17 cellular contexts compared by ENCODE assay signal in the genomic region with DNA sequence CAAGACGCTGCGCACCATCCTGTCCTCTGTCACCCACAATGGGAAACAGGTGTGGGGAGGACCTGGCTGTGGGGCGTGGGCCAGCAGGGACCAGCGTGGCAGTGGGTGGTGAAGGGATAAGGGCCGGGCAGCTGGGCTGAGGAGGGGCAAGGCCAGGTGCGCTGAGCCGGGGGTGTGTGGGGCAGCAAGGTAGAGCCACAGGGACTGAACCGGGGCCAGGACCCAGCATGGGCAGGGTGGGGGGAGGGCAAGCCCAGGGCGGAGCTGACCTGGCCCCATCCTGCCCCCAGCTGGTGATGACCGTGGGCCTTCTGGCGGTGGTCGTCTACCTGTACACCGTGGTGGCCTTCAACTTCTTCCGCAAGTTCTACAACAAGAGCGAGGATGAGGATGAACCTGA. TPM values are rescaled to one million over a fixed set of nuclear protein-coding genes. Genes with fewer than 3 reads are reported as not detected.
DNase-seq lines count a peak whose midpoint lies in the region; ATAC-seq and TF ChIP-seq lines count a peak whose summit lies in the region.
"Had no signal": no experiment of that assay in that cellular context is flagged by ENCODE, and none has a peak within 500 bp of the region (broad histone marks: within the 10 kb centered on the region; RNA-seq: fewer than 3 reads in every experiment).

No MANE protein-coding gene starts in this region.

- no peak overlapping the region for H3K9ac ChIP-seq in SK-N-SH

- WGBS in SK-N-SH (ENCODE audit: low lambda C conversion rate) = 83% methylated on average over 15 of the region's 15 CpGs

- ATAC-seq in SK-N-SH treated with all-trans-retinoic acid at 6 μM for 48 hours (no peak), HG03097 (IDR thresholded peaks at IDR 0.05; ENCODE audit: low FRiP score, unreplicated experiment) (no peak)
- ATAC-seq in stimulated activated memory B cell treated with anti-CD40 and anti-IgM and Interleukin-4, amounts not matched to agents 10 μg/mL and 1 μg/mL and 100 μg/mL, for 72 hours = no peak
- ATAC-seq: A549, GM23338, HCT116 had no signal

- no peak for TF ChIP-seq EP300 in SK-N-SH (IDR thresholded peaks at IDR 0.05; ENCODE audit: borderline replicate concordance in 1 of 2, low read depth in 1 of 2, low read length in 1 of 2)

- DNase-seq in SK-N-SH (peak; percentile 11), nephron progenitor cell (no peak), NCI-H526 treated with DMSO at 0.1 percent for 48 hours (lab: John Stamatoyannopoulos, UW) (no peak)
- no peak for DNase-seq in stimulated activated naive CD4-positive, alpha-beta T cell (lab: John Stamatoyannopoulos, UW)
- DNase-seq: AML-193; CD4-positive, alpha-beta T cell; DMS153; GDM1; HFFc6 had no signal

- CTCF ChIA-PET in SK-N-SH (lab: Yijun Ruan, JAX) = interaction anchor here (1.3 kb wide), 1 partner anchor 13 kb away, joined by 3 read pairs; no protein-coding TSS in a partner anchor

- no peaks in the 10 kb centered on the region for H3K36me3 Mint-ChIP-seq in nephron progenitor cell (ENCODE audit: low read depth)
- H3K36me3 Mint-ChIP-seq in stimulated activated memory B cell treated with anti-CD40 and anti-IgM and Interleukin-4, amounts not matched to agents 10 μg/mL and 1 μg/mL and 100 μg/mL, for 72 hours = no peaks in the 10 kb centered on the region

- no peak overlapping the region for H3K27ac ChIP-seq in SK-N-SH (ENCODE audit: low read depth in 2 of 2, low read length in 1 of 2)
- H3K27ac ChIP-seq: 22Rv1, A549, C4-2B had no signal

- no peaks in the 10 kb centered on the region for H3K79me2 ChIP-seq in SK-N-SH (ENCODE audit: insufficient read depth)

- H3K4me3 Mint-ChIP-seq in nephron progenitor cell = no peak overlapping the region
- no peak overlapping the region for H3K4me3 Mint-ChIP-seq in stimulated activated memory B cell treated with anti-CD40 and anti-IgM and Interleukin-4, amounts not matched to agents 10 μg/mL and 1 μg/mL and 100 μg/mL, for 72 hours
- H3K4me3 Mint-ChIP-seq: CD4-positive, alpha-beta T cell; GM23338; HFFc6 had no signal

- H3K9me3 ChIP-seq in SK-N-SH = no peaks in the 10 kb centered on the region
- H3K9me3 ChIP-seq: A549 had no signal

- H3K36me3 ChIP-seq in SK-N-SH (replicated peaks in 1 of 2; ENCODE audit: control insufficient read depth in 1 of 2, insufficient read depth in 2 of 2, low read length in 1 of 2) = no peaks in the 10 kb centered on the region

- H3F3A ChIP-seq in SK-N-SH (replicated peaks; ENCODE audit: insufficient read depth) = no peaks in the 10 kb centered on the region

- no peaks in the 10 kb centered on the region for H4K20me1 ChIP-seq in SK-N-SH (ENCODE audit: insufficient read depth)

- H3K9me3 Mint-ChIP-seq in nephron progenitor cell = no peaks in the 10 kb centered on the region
- no peaks in the 10 kb centered on the region for H3K9me3 Mint-ChIP-seq in stimulated activated memory B cell treated with anti-CD40 and anti-IgM and Interleukin-4, amounts not matched to agents 10 μg/mL and 1 μg/mL and 100 μg/mL, for 72 hours
- H3K9me3 Mint-ChIP-seq: CD4-positive, alpha-beta T cell; GM23338; HFFc6 had no signal

- H3K9me2 ChIP-seq in SK-N-SH = no peaks in the 10 kb centered on the region

- H3K4me2 ChIP-seq in SK-N-SH = no peak overlapping the region
- H3K4me2 ChIP-seq: A549, GM23338 had no signal

- H2AFZ ChIP-seq in SK-N-SH (ENCODE audit: low read depth) = no peak overlapping the region
- H2AFZ ChIP-seq: GM23338 had no signal

- H3K27ac Mint-ChIP-seq in nephron progenitor cell = peak overlapping the region; percentile 25
- H3K27ac Mint-ChIP-seq in stimulated activated memory B cell treated with anti-CD40 and anti-IgM and Interleukin-4, amounts not matched to agents 10 μg/mL and 1 μg/mL and 100 μg/mL, for 72 hours = peak overlapping the region; percentile 60
- H3K27ac Mint-ChIP-seq: CD4-positive, alpha-beta T cell; GM23338; HFFc6 had no signal

- TF ChIP-seq RAD21 in SK-N-SH (IDR thresholded peaks at IDR 0.05; ENCODE audit: low read length) = no peak

- H3K27me3 ChIP-seq in SK-N-SH (ENCODE audit: insufficient read depth) = no peaks in the 10 kb centered on the region

- TF ChIP-seq CTCF in SK-N-SH (IDR thresholded peaks at IDR 0.05) (no peak), nephron progenitor cell (IDR thresholded peaks at IDR 0.05) (no peak)

- no peaks in the 10 kb centered on the region for H3K4me1 Mint-ChIP-seq in nephron progenitor cell
- H3K4me1 Mint-ChIP-seq in stimulated activated memory B cell treated with anti-CD40 and anti-IgM and Interleukin-4, amounts not matched to agents 10 μg/mL and 1 μg/mL and 100 μg/mL, for 72 hours = peaks cover 31% of the 10 kb centered on the region
- H3K4me1 Mint-ChIP-seq: GM23338 had no signal

- peaks cover 2% of the 10 kb centered on the region for H3K27me3 Mint-ChIP-seq in nephron progenitor cell (ENCODE audit: low read depth, poor library complexity)
- no peaks in the 10 kb centered on the region for H3K27me3 Mint-ChIP-seq in stimulated activated memory B cell treated with anti-CD40 and anti-IgM and Interleukin-4, amounts not matched to agents 10 μg/mL and 1 μg/mL and 100 μg/mL, for 72 hours
- H3K27me3 Mint-ChIP-seq: CD4-positive, alpha-beta T cell had no signal

- H3K4me1 ChIP-seq in SK-N-SH (ENCODE audit: control insufficient read depth in 1 of 2, insufficient read depth in 2 of 2, low read depth in 1 of 2, low read length in 1 of 2) = no peaks in the 10 kb centered on the region
- H3K4me1 ChIP-seq: A549 had no signal

- H3K4me3 ChIP-seq in SK-N-SH (ENCODE audit: low read depth in 2 of 2, low read length in 1 of 2) = no peak overlapping the region
- H3K4me3 ChIP-seq: A549, GM23338 had no signal

- POLR2A ChIA-PET in SK-N-SH (lab: Yijun Ruan, JAX) = no interaction called here

TF ChIP-seq in SK-N-SH, 30 proteins besides CTCF, POLR2A, EP300 and RAD21:
- TF ChIP-seq, protein P1, sequence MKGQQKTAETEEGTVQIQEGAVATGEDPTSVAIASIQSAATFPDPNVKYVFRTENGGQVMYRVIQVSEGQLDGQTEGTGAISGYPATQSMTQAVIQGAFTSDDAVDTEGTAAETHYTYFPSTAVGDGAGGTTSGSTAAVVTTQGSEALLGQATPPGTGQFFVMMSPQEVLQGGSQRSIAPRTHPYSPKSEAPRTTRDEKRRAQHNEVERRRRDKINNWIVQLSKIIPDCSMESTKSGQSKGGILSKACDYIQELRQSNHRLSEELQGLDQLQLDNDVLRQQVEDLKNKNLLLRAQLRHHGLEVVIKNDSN (IDR thresholded peaks at IDR 0.05; ENCODE audit: borderline replicate concordance, low read depth) = no peak
- TF ChIP-seq, protein P2, sequence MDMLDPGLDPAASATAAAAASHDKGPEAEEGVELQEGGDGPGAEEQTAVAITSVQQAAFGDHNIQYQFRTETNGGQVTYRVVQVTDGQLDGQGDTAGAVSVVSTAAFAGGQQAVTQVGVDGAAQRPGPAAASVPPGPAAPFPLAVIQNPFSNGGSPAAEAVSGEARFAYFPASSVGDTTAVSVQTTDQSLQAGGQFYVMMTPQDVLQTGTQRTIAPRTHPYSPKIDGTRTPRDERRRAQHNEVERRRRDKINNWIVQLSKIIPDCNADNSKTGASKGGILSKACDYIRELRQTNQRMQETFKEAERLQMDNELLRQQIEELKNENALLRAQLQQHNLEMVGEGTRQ (IDR thresholded peaks at IDR 0.05; ENCODE audit: borderline replicate concordance, low read depth, low read length) = no peak
TF ChIP-seq in SK-N-SH: peak in this region for 0.

TF ChIP-seq in SK-N-SH treated with all-trans-retinoic acid at 6 μM for 48 hours, 23 proteins besides CTCF, POLR2A, EP300 and RAD21 (continues in another document):
- TF ChIP-seq ESRRG (CRISPR knock-in tag; IDR thresholded peaks at IDR 0.05) = no peak
- no peak for TF ChIP-seq SNAI2 (CRISPR knock-in tag; IDR thresholded peaks at IDR 0.05)
- TF ChIP-seq ARNTL (CRISPR knock-in tag; IDR thresholded peaks at IDR 0.05; ENCODE audit: borderline replicate concordance, low read depth) = no peak
- TF ChIP-seq, protein P3, sequence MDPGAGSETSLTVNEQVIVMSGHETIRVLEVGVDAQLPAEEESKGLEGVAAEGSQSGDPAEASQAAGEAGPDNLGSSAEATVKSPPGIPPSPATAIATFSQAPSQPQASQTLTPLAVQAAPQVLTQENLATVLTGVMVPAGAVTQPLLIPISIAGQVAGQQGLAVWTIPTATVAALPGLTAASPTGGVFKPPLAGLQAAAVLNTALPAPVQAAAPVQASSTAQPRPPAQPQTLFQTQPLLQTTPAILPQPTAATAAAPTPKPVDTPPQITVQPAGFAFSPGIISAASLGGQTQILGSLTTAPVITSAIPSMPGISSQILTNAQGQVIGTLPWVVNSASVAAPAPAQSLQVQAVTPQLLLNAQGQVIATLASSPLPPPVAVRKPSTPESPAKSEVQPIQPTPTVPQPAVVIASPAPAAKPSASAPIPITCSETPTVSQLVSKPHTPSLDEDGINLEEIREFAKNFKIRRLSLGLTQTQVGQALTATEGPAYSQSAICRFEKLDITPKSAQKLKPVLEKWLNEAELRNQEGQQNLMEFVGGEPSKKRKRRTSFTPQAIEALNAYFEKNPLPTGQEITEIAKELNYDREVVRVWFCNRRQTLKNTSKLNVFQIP (CRISPR knock-in tag; IDR thresholded peaks at IDR 0.05; ENCODE audit: borderline replicate concordance, low read depth) = no peak
- TF ChIP-seq CSDC2 (CRISPR knock-in tag; IDR thresholded peaks at IDR 0.05) = no peak
- TF ChIP-seq ZNF70 (CRISPR knock-in tag; IDR thresholded peaks at IDR 0.05) = no peak
- TF ChIP-seq, protein P4, sequence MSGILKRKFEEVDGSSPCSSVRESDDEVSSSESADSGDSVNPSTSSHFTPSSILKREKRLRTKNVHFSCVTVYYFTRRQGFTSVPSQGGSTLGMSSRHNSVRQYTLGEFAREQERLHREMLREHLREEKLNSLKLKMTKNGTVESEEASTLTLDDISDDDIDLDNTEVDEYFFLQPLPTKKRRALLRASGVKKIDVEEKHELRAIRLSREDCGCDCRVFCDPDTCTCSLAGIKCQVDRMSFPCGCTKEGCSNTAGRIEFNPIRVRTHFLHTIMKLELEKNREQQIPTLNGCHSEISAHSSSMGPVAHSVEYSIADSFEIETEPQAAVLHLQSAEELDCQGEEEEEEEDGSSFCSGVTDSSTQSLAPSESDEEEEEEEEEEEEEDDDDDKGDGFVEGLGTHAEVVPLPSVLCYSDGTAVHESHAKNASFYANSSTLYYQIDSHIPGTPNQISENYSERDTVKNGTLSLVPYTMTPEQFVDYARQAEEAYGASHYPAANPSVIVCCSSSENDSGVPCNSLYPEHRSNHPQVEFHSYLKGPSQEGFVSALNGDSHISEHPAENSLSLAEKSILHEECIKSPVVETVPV (CRISPR knock-in tag; IDR thresholded peaks at IDR 0.05) = no peak
- TF ChIP-seq ZC3H10 (CRISPR knock-in tag; IDR thresholded peaks at IDR 0.05) = no peak
- no peak for TF ChIP-seq PPARA (CRISPR knock-in tag; IDR thresholded peaks at IDR 0.05; ENCODE audit: borderline replicate concordance)
- no peak for TF ChIP-seq ISL1 (CRISPR knock-in tag; IDR thresholded peaks at IDR 0.05)
- no peak for TF ChIP-seq TCF4 (CRISPR knock-in tag; IDR thresholded peaks at IDR 0.05; ENCODE audit: borderline replicate concordance)

RNA-seq across cellular contexts. Expression of a gene that starts 37.7 kb away (rescaled TPM):
- polyA plus RNA-seq in SK-N-SH (2012; rRNA removed) = 0.31 and 0.37 TPM in 2 replicates
- polyA plus RNA-seq in SK-N-SH (2012; cell fraction: cytosol; rRNA removed) = 0.10 and 0.20 TPM in 2 replicates
- 2.8 TPM in 2 replicates for polyA plus RNA-seq in SK-N-SH (2012; cell fraction: nucleus; rRNA removed)

RNA-seq across cellular contexts. Expression of a gene that starts 38.9 kb away (rescaled TPM):
- 405 and 484 TPM in 2 replicates for polyA plus RNA-seq in SK-N-SH (2012; rRNA removed)
- polyA plus RNA-seq in SK-N-SH (2012; cell fraction: cytosol; rRNA removed) = 274 and 343 TPM in 2 replicates
- 285 and 487 TPM in 2 replicates for polyA plus RNA-seq in SK-N-SH (2012; cell fraction: nucleus; rRNA removed)
